2 cellular contexts compared by ENCODE assay signal in the genomic region with DNA sequence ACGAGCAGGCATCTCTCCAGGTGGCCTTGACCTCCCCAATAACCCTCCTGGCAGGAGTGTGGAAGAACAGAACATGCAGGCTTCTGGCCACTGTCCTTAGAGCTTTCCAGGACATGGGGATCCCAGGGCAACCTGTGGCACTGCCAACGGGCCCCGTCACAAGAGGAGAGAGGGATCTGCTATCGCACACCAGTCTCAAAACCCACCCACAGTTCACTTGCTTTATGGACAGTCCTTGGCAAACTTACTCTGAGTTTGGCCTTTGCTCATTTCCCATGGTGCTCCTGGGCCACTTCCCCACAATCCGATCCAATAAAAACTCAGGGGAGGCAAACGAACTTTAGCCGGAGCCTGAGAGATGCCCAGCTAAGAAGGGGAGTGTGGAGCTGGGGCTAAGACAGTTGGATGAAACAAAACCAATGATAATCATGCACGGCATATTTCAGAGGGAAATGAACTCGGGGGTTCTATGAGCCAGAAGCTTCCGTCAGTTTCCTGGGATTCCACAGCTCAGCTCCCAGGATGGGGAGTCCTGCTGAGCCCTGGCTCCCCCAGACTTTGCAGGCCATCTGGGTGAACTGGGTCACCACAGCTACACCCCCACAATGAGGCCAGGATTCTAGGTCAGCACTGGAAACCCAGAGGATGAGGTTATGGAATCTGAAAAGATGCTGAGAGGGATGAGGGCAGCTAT.
TF ChIP-seq lines count a peak whose summit lies in the region.

No MANE protein-coding gene starts in this region.

TF ChIP-seq in GM23338, 12 proteins besides CTCF, POLR2A, EP300 and RAD21 (continued from another document):
- TF ChIP-seq REST (IDR thresholded peaks at IDR 0.05; ENCODE audit: unreplicated experiment) (no peak), POLR2AphosphoS5 (IDR thresholded peaks at IDR 0.05; ENCODE audit: low read depth) (no peak), ZNF114 (CRISPR knock-in tag; IDR thresholded peaks at IDR 0.05) (no peak), EZH2 (IDR thresholded peaks at IDR 0.05; ENCODE audit: low read depth, unreplicated experiment) (no peak), STAT1 (IDR thresholded peaks at IDR 0.05; ENCODE audit: unreplicated experiment) (no peak), EZH2phosphoT487 (IDR thresholded peaks at IDR 0.05; ENCODE audit: unreplicated experiment) (no peak)
- TF ChIP-seq, protein P1, sequence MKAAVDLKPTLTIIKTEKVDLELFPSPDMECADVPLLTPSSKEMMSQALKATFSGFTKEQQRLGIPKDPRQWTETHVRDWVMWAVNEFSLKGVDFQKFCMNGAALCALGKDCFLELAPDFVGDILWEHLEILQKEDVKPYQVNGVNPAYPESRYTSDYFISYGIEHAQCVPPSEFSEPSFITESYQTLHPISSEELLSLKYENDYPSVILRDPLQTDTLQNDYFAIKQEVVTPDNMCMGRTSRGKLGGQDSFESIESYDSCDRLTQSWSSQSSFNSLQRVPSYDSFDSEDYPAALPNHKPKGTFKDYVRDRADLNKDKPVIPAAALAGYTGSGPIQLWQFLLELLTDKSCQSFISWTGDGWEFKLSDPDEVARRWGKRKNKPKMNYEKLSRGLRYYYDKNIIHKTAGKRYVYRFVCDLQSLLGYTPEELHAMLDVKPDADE (IDR thresholded peaks at IDR 0.05) = no peak
- TF ChIP-seq, protein P2, sequence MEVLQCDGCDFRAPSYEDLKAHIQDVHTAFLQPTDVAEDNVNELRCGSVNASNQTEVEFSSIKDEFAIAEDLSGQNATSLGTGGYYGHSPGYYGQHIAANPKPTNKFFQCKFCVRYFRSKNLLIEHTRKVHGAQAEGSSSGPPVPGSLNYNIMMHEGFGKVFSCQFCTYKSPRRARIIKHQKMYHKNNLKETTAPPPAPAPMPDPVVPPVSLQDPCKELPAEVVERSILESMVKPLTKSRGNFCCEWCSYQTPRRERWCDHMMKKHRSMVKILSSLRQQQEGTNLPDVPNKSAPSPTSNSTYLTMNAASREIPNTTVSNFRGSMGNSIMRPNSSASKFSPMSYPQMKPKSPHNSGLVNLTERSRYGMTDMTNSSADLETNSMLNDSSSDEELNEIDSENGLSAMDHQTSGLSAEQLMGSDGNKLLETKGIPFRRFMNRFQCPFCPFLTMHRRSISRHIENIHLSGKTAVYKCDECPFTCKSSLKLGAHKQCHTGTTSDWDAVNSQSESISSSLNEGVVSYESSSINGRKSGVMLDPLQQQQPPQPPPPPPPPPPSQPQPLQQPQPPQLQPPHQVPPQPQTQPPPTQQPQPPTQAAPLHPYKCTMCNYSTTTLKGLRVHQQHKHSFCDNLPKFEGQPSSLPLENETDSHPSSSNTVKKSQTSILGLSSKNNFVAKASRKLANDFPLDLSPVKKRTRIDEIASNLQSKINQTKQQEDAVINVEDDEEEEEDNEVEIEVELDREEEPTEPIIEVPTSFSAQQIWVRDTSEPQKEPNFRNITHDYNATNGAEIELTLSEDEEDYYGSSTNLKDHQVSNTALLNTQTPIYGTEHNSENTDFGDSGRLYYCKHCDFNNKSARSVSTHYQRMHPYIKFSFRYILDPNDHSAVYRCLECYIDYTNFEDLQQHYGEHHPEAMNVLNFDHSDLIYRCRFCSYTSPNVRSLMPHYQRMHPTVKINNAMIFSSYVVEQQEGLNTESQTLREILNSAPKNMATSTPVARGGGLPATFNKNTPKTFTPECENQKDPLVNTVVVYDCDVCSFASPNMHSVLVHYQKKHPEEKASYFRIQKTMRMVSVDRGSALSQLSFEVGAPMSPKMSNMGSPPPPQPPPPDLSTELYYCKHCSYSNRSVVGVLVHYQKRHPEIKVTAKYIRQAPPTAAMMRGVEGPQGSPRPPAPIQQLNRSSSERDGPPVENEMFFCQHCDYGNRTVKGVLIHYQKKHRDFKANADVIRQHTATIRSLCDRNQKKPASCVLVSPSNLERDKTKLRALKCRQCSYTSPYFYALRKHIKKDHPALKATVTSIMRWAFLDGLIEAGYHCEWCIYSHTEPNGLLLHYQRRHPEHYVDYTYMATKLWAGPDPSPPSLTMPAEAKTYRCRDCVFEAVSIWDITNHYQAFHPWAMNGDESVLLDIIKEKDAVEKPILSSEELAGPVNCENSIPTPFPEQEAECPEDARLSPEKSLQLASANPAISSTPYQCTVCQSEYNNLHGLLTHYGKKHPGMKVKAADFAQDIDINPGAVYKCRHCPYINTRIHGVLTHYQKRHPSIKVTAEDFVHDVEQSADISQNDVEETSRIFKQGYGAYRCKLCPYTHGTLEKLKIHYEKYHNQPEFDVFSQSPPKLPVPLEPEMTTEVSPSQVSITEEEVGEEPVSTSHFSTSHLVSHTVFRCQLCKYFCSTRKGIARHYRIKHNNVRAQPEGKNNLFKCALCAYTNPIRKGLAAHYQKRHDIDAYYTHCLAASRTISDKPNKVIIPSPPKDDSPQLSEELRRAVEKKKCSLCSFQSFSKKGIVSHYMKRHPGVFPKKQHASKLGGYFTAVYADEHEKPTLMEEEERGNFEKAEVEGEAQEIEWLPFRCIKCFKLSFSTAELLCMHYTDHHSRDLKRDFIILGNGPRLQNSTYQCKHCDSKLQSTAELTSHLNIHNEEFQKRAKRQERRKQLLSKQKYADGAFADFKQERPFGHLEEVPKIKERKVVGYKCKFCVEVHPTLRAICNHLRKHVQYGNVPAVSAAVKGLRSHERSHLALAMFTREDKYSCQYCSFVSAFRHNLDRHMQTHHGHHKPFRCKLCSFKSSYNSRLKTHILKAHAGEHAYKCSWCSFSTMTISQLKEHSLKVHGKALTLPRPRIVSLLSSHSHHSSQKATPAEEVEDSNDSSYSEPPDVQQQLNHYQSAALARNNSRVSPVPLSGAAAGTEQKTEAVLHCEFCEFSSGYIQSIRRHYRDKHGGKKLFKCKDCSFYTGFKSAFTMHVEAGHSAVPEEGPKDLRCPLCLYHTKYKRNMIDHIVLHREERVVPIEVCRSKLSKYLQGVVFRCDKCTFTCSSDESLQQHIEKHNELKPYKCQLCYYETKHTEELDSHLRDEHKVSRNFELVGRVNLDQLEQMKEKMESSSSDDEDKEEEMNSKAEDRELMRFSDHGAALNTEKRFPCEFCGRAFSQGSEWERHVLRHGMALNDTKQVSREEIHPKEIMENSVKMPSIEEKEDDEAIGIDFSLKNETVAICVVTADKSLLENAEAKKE (CRISPR knock-in tag; IDR thresholded peaks at IDR 0.05) = no peak
TF ChIP-seq in GM23338: peak in this region for 0.

TF ChIP-seq in liver, 16 proteins besides CTCF, POLR2A, EP300 and RAD21:
- TF ChIP-seq ZBTB33 (IDR thresholded peaks at IDR 0.05) (peak; percentile 73), RXRA (IDR thresholded peaks at IDR 0.05) (peak; percentile 94 to 95), GABPA (IDR thresholded peaks at IDR 0.05 in 1 of 2, conservative IDR thresholded peaks at IDR 0.05 in 1 of 2) (peak in 1 of 2 donors; percentile 66), HNF4A (conservative IDR thresholded peaks at IDR 0.05) (peak; percentile 93 to 97), FOXA1 (IDR thresholded peaks at IDR 0.05) (peak; percentile 78), JUND (IDR thresholded peaks at IDR 0.05) (peak; percentile 17 to 91), SP1 (IDR thresholded peaks at IDR 0.05) (peak; percentile 98), ATF3 (IDR thresholded peaks at IDR 0.05) (peak; percentile 19), REST (IDR thresholded peaks at IDR 0.05) (peak; percentile 69), NR2F2 (IDR thresholded peaks at IDR 0.05) (peak; percentile 87), TAF1 (conservative IDR thresholded peaks at IDR 0.05) (peak; percentile 81), EGR1 (IDR thresholded peaks at IDR 0.05; ENCODE audit: low read depth in 2 of 2) (peak in 1 of 2 donors; percentile 75), MAX (IDR thresholded peaks at IDR 0.05) (peak; percentile 88), YY1 (IDR thresholded peaks at IDR 0.05) (peak; percentile 86), HNF4G (IDR thresholded peaks at IDR 0.05) (peak; percentile 78), FOXA2 (IDR thresholded peaks at IDR 0.05) (peak; percentile 55)
TF ChIP-seq in liver: peak in this region for 16.
